In genomic region chr9:120434532-120434931, GRCh38 we compare ENCODE assay signal across 16 cellular contexts.
DNase-seq lines count a peak whose midpoint lies in the region; ATAC-seq and TF ChIP-seq lines count a peak whose summit lies in the region.
"Had no signal": no experiment of that assay in that cellular context is flagged by ENCODE, and none has a peak within 500 bp of the region (broad histone marks: within the 10 kb centered on the region; RNA-seq: fewer than 3 reads in every experiment).

No MANE protein-coding gene starts in this region.

- H3K27me3 ChIP-seq in brain microvascular endothelial cell (replicated peaks) (no peaks in the 10 kb centered on the region), left ventricle myocardium inferior (ENCODE audit: low read depth) (no peaks in the 10 kb centered on the region), sigmoid colon (no peaks in the 10 kb centered on the region)

- intact Hi-C loops in left ventricle myocardium inferior (cut with micrococcal nuclease): no loop called here
- intact Hi-C loops in sciatic nerve (cut with DNase I): no loop called here
- intact Hi-C loops in sigmoid colon (cut with DNase I): no loop called here

- no peak for TF ChIP-seq POLR2A in sigmoid colon (IDR thresholded peaks at IDR 0.05)

- H3K4me3 ChIP-seq in brain microvascular endothelial cell (ENCODE audit: low read depth, low read length) (no peak overlapping the region), left ventricle myocardium inferior (no peak overlapping the region), sigmoid colon (no peak overlapping the region)

- H3K4me1 ChIP-seq in left ventricle myocardium inferior (peaks cover 22% of the 10 kb centered on the region), sigmoid colon (peaks cover 0 to 16% (median 4%) of the 10 kb centered on the region in 4 donors)
- H3K4me1 ChIP-seq: parathyroid adenoma had no signal

- no peak for TF ChIP-seq EP300 in sigmoid colon (IDR thresholded peaks at IDR 0.05)

- TF ChIP-seq CTCF in brain microvascular endothelial cell (IDR thresholded peaks at IDR 0.05; ENCODE audit: low read depth, low read length, missing control alignments): no peak
- TF ChIP-seq CTCF in left ventricle myocardium inferior (IDR thresholded peaks at IDR 0.05; ENCODE audit: borderline replicate concordance): no peak
- no peak for TF ChIP-seq CTCF in sigmoid colon (IDR thresholded peaks at IDR 0.05)

- ATAC-seq in sciatic nerve: peak; percentile 95
- ATAC-seq: stimulated activated memory B cell treated with anti-CD40 and anti-IgM and Interleukin-4, amounts not matched to agents 10 μg/mL and 1 μg/mL and 100 μg/mL, for 72 hours had no signal

- H3K36me3 ChIP-seq in brain microvascular endothelial cell (replicated peaks) (no peaks in the 10 kb centered on the region), left ventricle myocardium inferior (peaks cover 25% of the 10 kb centered on the region), sigmoid colon (peaks cover 0 to 43% (median 6%) of the 10 kb centered on the region in 4 donors)

- DNase-seq in GM03348 (ENCODE audit: low spot score) (peak; percentile 68), brain microvascular endothelial cell (peak; percentile 52), left ventricle myocardium inferior (peak; percentile 38), sciatic nerve (ENCODE audit: low spot score) (no peak), glomerular visceral epithelial cell (ENCODE audit: extremely low spot score) (no peak), sigmoid colon (no peak), OCI-M1 (lab: John Stamatoyannopoulos, UW) (no peak)
- no peak for DNase-seq in stimulated activated CD8-positive, alpha-beta memory T cell treated with anti-CD3 and anti-CD28 coated beads, Interleukin-4, amount 100 ng/mL, for 48 hours
- DNase-seq: activated CD4-positive, alpha-beta T cell treated with anti-CD3 and anti-CD28 coated beads for 4 hours; activated gamma-delta T cell treated with Interleukin-2 at 50 U/mL for 16 hours; CD4-positive, CD25-positive, alpha-beta regulatory T cell; glutamatergic neuron; Karpas-422; NCI-H2029 had no signal

- H3K9me3 ChIP-seq in left ventricle myocardium inferior (replicated peaks) (peaks cover 3% of the 10 kb centered on the region), sigmoid colon (no peaks in the 10 kb centered on the region)

- in situ Hi-C loops in brain microvascular endothelial cell (cut with HindIII; ENCODE audit: low pct_ligation_motif_present, low sequenced_read_pairs): no loop called here

- H3K27ac ChIP-seq in brain microvascular endothelial cell (peak overlapping the region; percentile 26), left ventricle myocardium inferior (replicated peaks) (peak overlapping the region; percentile 6), sigmoid colon (peak overlapping the region in 1 of 4 donors; percentile 34)
- H3K27ac ChIP-seq: parathyroid adenoma had no signal

- WGBS in sigmoid colon, 2 donors: 79 to 92% methylated on average over 6 of the region's 6 CpGs

Comparison
In these comparisons a context has a peak if more than half of its experiments do, and no peak if none do; other contexts are left out.
1. DNase-seq: peak in GM03348 (single experiment), brain microvascular endothelial cell (single experiment) and left ventricle myocardium inferior (single experiment); none in sciatic nerve (single experiment), stimulated activated CD8-positive, alpha-beta memory T cell treated with anti-CD3 and anti-CD28 coated beads, Interleukin-4, amount 100 ng/mL, for 48 hours (single experiment), glomerular visceral epithelial cell (single experiment), sigmoid colon (single experiment) and OCI-M1 (single experiment).